Comparison of ENCODE assay signal across 27 cellular contexts in the genomic region with DNA sequence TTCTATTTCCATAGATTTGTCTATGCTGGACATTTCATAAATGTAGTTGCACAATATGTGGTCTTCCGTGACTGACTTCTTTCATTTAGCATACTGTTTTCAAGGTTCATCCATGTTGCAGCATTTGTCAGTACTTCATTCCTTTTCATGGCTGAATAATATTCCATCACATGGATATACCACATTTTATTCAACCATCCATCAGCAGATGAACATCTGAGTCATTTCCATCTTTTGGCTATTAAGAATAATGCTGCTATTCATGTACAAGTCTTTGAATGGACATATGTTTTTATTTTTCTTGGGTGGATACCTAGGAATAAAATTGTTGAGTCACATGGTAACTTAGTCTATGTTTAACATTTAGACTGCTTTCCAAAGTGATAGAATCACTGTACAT.
"Had no signal": no experiment of that assay in that cellular context is flagged by ENCODE, and none has a peak within 500 bp of the region (broad histone marks: within the 10 kb centered on the region; RNA-seq: fewer than 3 reads in every experiment).

No MANE protein-coding gene starts in this region.

- H2AFZ ChIP-seq: hepatocyte had no signal

- H3K36me3 ChIP-seq: ovary, right atrium auricular region, thoracic aorta, upper lobe of right lung had no signal

- H3K4me3 ChIP-seq: hepatocyte, left lung, lung, ovary, right atrium auricular region, skin epidermis, suprapubic skin, thoracic aorta, tibial artery, upper lobe of right lung had no signal

- H3K4me2 ChIP-seq: hepatocyte had no signal

- H3K4me1 Mint-ChIP-seq: mesothelial cell of epicardium; naive thymus-derived CD4-positive, alpha-beta T cell had no signal

- H3K27ac ChIP-seq: hepatocyte, left lung, ovary, right atrium auricular region, skin epidermis, suprapubic skin, thoracic aorta, tibial artery, upper lobe of right lung had no signal

- H3K4me1 ChIP-seq: left lung, suprapubic skin, tibial artery, upper lobe of right lung had no signal

- H3K27me3 Mint-ChIP-seq: progenitor cell of endocrine pancreas; stimulated activated naive CD8-positive, alpha-beta T cell treated with anti-CD3 and anti-CD28 coated beads, Interleukin-15, Interleukin-2, amounts not matched to agents 100 ng/mL and 50 ng/mL, for 24 hours had no signal

- H3K27me3 ChIP-seq: hepatocyte, left lung, ovary, right atrium auricular region, suprapubic skin, upper lobe of right lung had no signal

- ATAC-seq: left colon; left lung; naive thymus-derived CD4-positive, alpha-beta T cell; natural killer cell treated with Interleukin-12 subunit alpha and Interleukin-12 subunit beta and Interleukin-15 and Interleukin-18, amount 100 ng/mL, for 72 hours; sciatic nerve; upper lobe of right lung had no signal

- DNase-seq: islet precursor cell; kidney glomerular epithelial cell; left colon; left lung; mesendoderm; naive thymus-derived CD4-positive, alpha-beta T cell; ovary; stimulated activated CD4-positive, alpha-beta T cell treated with anti-CD3 and anti-CD28 coated beads, Interleukin-12 subunit alpha, Interleukin-12 subunit beta, amount 100 ng/mL, for 4 hours; stimulated activated CD4-positive, alpha-beta T cell treated with anti-CD3 and anti-CD28 coated beads, Interleukin-15, amount 100 ng/mL, for 24 hours; stimulated activated CD4-positive, alpha-beta T cell treated with anti-CD3 and anti-CD28 coated beads, Interleukin-2, amount 100 ng/mL, for 24 hours; stimulated activated CD4-positive, alpha-beta T cell treated with anti-CD3 and anti-CD28 coated beads, Interleukin-4, amount 100 ng/mL, for 1 hour; stimulated activated naive CD4-positive, alpha-beta T cell; tibial artery; trophoblast cell; upper lobe of right lung had no signal

- H3K79me2 ChIP-seq: hepatocyte had no signal

- H3K4me3 Mint-ChIP-seq: mesothelial cell of epicardium; naive thymus-derived CD4-positive, alpha-beta T cell; natural killer cell treated with Interleukin-12 subunit alpha and Interleukin-12 subunit beta and Interleukin-15 and Interleukin-18, amount 100 ng/mL, for 72 hours; stimulated activated naive CD8-positive, alpha-beta T cell treated with anti-CD3 and anti-CD28 coated beads, Interleukin-15, Interleukin-2, amounts not matched to agents 100 ng/mL and 50 ng/mL, for 24 hours had no signal

- FAIRE-seq: urothelium cell line had no signal

- H3K9me3 ChIP-seq: left lung, ovary, suprapubic skin, thoracic aorta had no signal

- H3K27ac Mint-ChIP-seq: mesothelial cell of epicardium; naive thymus-derived CD4-positive, alpha-beta T cell; natural killer cell treated with Interleukin-12 subunit alpha and Interleukin-12 subunit beta and Interleukin-15 and Interleukin-18, amount 100 ng/mL, for 72 hours; progenitor cell of endocrine pancreas; stimulated activated naive CD8-positive, alpha-beta T cell treated with anti-CD3 and anti-CD28 coated beads, Interleukin-15, Interleukin-2, amounts not matched to agents 100 ng/mL and 50 ng/mL, for 24 hours had no signal
